ENCODE assay signal across 1 cellular context in genomic region chr11:64204464-64204989, GRCh38.
TF ChIP-seq lines count a peak whose summit lies in the region.

No MANE protein-coding gene starts in this region.

TF ChIP-seq in GM12878, 131 proteins besides CTCF, POLR2A, EP300 and RAD21 (continued from another document):
- TF ChIP-seq, protein P1, sequence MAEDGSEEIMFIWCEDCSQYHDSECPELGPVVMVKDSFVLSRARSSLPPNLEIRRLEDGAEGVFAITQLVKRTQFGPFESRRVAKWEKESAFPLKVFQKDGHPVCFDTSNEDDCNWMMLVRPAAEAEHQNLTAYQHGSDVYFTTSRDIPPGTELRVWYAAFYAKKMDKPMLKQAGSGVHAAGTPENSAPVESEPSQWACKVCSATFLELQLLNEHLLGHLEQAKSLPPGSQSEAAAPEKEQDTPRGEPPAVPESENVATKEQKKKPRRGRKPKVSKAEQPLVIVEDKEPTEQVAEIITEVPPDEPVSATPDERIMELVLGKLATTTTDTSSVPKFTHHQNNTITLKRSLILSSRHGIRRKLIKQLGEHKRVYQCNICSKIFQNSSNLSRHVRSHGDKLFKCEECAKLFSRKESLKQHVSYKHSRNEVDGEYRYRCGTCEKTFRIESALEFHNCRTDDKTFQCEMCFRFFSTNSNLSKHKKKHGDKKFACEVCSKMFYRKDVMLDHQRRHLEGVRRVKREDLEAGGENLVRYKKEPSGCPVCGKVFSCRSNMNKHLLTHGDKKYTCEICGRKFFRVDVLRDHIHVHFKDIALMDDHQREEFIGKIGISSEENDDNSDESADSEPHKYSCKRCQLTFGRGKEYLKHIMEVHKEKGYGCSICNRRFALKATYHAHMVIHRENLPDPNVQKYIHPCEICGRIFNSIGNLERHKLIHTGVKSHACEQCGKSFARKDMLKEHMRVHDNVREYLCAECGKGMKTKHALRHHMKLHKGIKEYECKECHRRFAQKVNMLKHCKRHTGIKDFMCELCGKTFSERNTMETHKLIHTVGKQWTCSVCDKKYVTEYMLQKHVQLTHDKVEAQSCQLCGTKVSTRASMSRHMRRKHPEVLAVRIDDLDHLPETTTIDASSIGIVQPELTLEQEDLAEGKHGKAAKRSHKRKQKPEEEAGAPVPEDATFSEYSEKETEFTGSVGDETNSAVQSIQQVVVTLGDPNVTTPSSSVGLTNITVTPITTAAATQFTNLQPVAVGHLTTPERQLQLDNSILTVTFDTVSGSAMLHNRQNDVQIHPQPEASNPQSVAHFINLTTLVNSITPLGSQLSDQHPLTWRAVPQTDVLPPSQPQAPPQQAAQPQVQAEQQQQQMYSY (CRISPR knock-in tag; IDR thresholded peaks at IDR 0.05) = no peak
- TF ChIP-seq CREB1 (IDR thresholded peaks at IDR 0.05; ENCODE audit: low read depth) = no peak
- TF ChIP-seq MTA2 (IDR thresholded peaks at IDR 0.05; ENCODE audit: low read depth) = no peak
- 0 out of 2 replicates have a peak, but pooled peaks have one; percentile 25 for TF ChIP-seq IKZF1 (conservative IDR thresholded peaks at IDR 0.05)
- TF ChIP-seq SRF (IDR thresholded peaks at IDR 0.05; ENCODE audit: low read depth in 2 of 2, low read length in 2 of 2) = no peak
- no peak for TF ChIP-seq GABPA (IDR thresholded peaks at IDR 0.05; ENCODE audit: low read depth)
- TF ChIP-seq FOXK2 (IDR thresholded peaks at IDR 0.05) = no peak
- TF ChIP-seq POU2F2 (IDR thresholded peaks at IDR 0.05; ENCODE audit: borderline replicate concordance, low read depth, low read length) = no peak
- TF ChIP-seq LARP7 (IDR thresholded peaks at IDR 0.05) = no peak
- TF ChIP-seq HDGF (IDR thresholded peaks at IDR 0.05) = 0 out of 2 replicates have a peak, but pooled peaks have one; percentile 10
